9 cellular contexts compared by ENCODE assay signal in genomic region chr22:22167791-22168189, GRCh38.
DNase-seq lines count a peak whose midpoint lies in the region; ATAC-seq and TF ChIP-seq lines count a peak whose summit lies in the region.
"Had no signal": no experiment of that assay in that cellular context is flagged by ENCODE, and none has a peak within 500 bp of the region (broad histone marks: within the 10 kb centered on the region; RNA-seq: fewer than 3 reads in every experiment).

No MANE protein-coding gene starts in this region.

- no peaks in the 10 kb centered on the region for H3K79me2 ChIP-seq in ACC112 (ENCODE audit: control insufficient read depth, insufficient read depth, low read length, unreplicated experiment)
- H3K79me2 ChIP-seq in OCI-LY3 (ENCODE audit: low read length), result no peaks in the 10 kb centered on the region

- H3K27me3 ChIP-seq in ACC112 (ENCODE audit: insufficient read depth, low read length) (peaks cover 44% of the 10 kb centered on the region), OCI-LY3 (ENCODE audit: low read depth, low read length) (peaks cover 6% of the 10 kb centered on the region), SJCRH30 (no peaks in the 10 kb centered on the region)

- H4K20me1 ChIP-seq in OCI-LY3 (ENCODE audit: insufficient read depth, low read length), result no peaks in the 10 kb centered on the region

- no peak overlapping the region for H2AFZ ChIP-seq in ACC112 (ENCODE audit: low read length, unreplicated experiment)
- peak overlapping the region; percentile 93 for H2AFZ ChIP-seq in OCI-LY3 (ENCODE audit: low read depth, low read length)

- H3K9me3 ChIP-seq in OCI-LY3 (ENCODE audit: insufficient read depth, low read length) (peaks cover 3% of the 10 kb centered on the region; the same call in 1 of the 2 replicates), SJCRH30 (replicated peaks) (no peaks in the 10 kb centered on the region)
- H3K9me3 ChIP-seq: suprapubic skin had no signal

- H3K4me3 ChIP-seq in ACC112 (ENCODE audit: low read depth, low read length) (peak overlapping the region; percentile 51; the same call in 1 of the 2 replicates), OCI-LY3 (ENCODE audit: low read length) (peak overlapping the region; percentile 75), SJCRH30 (no peak overlapping the region)

- ATAC-seq in GM18868 (IDR thresholded peaks at IDR 0.05; ENCODE audit: unreplicated experiment) (peak; percentile 69), HG02943 (IDR thresholded peaks at IDR 0.05; ENCODE audit: low read depth, unreplicated experiment) (peak; percentile 64), HG03025 (IDR thresholded peaks at IDR 0.05; ENCODE audit: low FRiP score, unreplicated experiment) (no peak)

- H3K4me2 ChIP-seq in OCI-LY3 (ENCODE audit: low read length), result peak overlapping the region; percentile 85

- H3K4me1 ChIP-seq in ACC112 (ENCODE audit: control insufficient read depth, insufficient read depth, low read length, unreplicated experiment) (no peaks in the 10 kb centered on the region), OCI-LY3 (ENCODE audit: low read length) (peaks cover 49% of the 10 kb centered on the region), SJCRH30 (no peaks in the 10 kb centered on the region; the same call in 1 of the 2 replicates)

- DNase-seq in substantia nigra (lab: John Stamatoyannopoulos, UW), result no peak
- DNase-seq in SJCRH30, result no peak
- DNase-seq in OCI-M1 (lab: John Stamatoyannopoulos, UW), result no peak

- no peak for TF ChIP-seq CTCF in OCI-LY3 (IDR thresholded peaks at IDR 0.05; ENCODE audit: low read depth, low read length)

- peak overlapping the region; percentile 45 for H3K9ac ChIP-seq in OCI-LY3 (ENCODE audit: low read length)

- H3K36me3 ChIP-seq in ACC112 (ENCODE audit: insufficient read depth, low read length), result no peaks in the 10 kb centered on the region
- no peaks in the 10 kb centered on the region for H3K36me3 ChIP-seq in OCI-LY3 (replicated peaks; ENCODE audit: low read depth, low read length)
- H3K36me3 ChIP-seq in SJCRH30, result no peaks in the 10 kb centered on the region
- H3K36me3 ChIP-seq: suprapubic skin had no signal

- H3K27ac ChIP-seq in ACC112 (ENCODE audit: low read depth, low read length), result no peak overlapping the region
- peak overlapping the region; percentile 68 for H3K27ac ChIP-seq in OCI-LY3 (ENCODE audit: low read length)
- H3K27ac ChIP-seq in substantia nigra (ENCODE audit: low read depth, low read length, poor library complexity, severe bottlenecking), result no peak overlapping the region
- no peak overlapping the region for H3K27ac ChIP-seq in SJCRH30
- H3K27ac ChIP-seq: suprapubic skin had no signal
